In the genomic region with DNA sequence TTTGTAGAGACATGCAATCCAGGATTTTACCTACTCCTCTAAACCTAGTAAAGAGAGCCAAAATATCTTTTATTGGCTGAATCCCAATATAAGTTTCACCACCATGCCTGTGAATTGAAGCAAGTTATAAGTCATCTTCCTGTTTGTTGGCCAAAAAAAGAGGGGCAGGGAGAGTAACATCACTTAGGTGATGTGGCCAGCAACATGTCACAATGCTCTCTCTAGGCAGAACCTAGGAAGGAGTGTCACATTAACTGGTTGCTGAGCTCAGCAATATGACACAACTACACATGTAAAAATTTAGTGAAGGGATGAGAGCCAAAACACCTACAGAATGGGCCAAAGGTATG, we compare ENCODE assay signal across 24 cellular contexts.
A peak's percentile ranks its signal among the peaks of the same experiment; 100 is the strongest.
DNase-seq lines count a peak whose midpoint lies in the region; ATAC-seq and TF ChIP-seq lines count a peak whose summit lies in the region.
"Had no signal": no experiment of that assay in that cellular context is flagged by ENCODE, and none has a peak within 500 bp of the region (broad histone marks: within the 10 kb centered on the region; RNA-seq: fewer than 3 reads in every experiment).

No MANE protein-coding gene starts in this region.

- H3K27me3 ChIP-seq in GM23248 (replicated peaks; ENCODE audit: insufficient read depth) (no peaks in the 10 kb centered on the region), RWPE2 (ENCODE audit: insufficient read depth, poor library complexity, severe bottlenecking) (no peaks in the 10 kb centered on the region), gastroesophageal sphincter (no peaks in the 10 kb centered on the region)
- H3K27me3 ChIP-seq: BLaER1 treated with 17β-estradiol and CSF1 and Interleukin-3, amounts not matched to agents 10 nM and 100 nM had no signal

- ATAC-seq in RWPE2 (ENCODE audit: low read depth) (no peak), gastroesophageal sphincter (no peak)
- peak; percentile 49 for ATAC-seq in stimulated activated effector memory CD8-positive, alpha-beta T cell treated with anti-CD3 and anti-CD28 coated beads, Interleukin-12 subunit alpha, Interleukin-12 subunit beta, amount 100 ng/mL, for 72 hours
- ATAC-seq: HCT116, HepG2 had no signal

- H3K27ac Mint-ChIP-seq in stimulated activated effector memory CD8-positive, alpha-beta T cell treated with anti-CD3 and anti-CD28 coated beads, Interleukin-12 subunit alpha, Interleukin-12 subunit beta, amount 100 ng/mL, for 72 hours: no peak overlapping the region
- H3K27ac Mint-ChIP-seq: CD4-positive, alpha-beta memory T cell had no signal

- H3K36me3 ChIP-seq in GM23248 (ENCODE audit: low read depth) (no peaks in the 10 kb centered on the region), RWPE2 (ENCODE audit: low read depth) (no peaks in the 10 kb centered on the region), gastroesophageal sphincter (no peaks in the 10 kb centered on the region)
- H3K36me3 ChIP-seq: BLaER1 treated with 17β-estradiol and CSF1 and Interleukin-3, amounts not matched to agents 10 nM and 100 nM had no signal

- H3K4me3 Mint-ChIP-seq in stimulated activated effector memory CD8-positive, alpha-beta T cell treated with anti-CD3 and anti-CD28 coated beads, Interleukin-12 subunit alpha, Interleukin-12 subunit beta, amount 100 ng/mL, for 72 hours: no peak overlapping the region
- H3K4me3 Mint-ChIP-seq: CD4-positive, alpha-beta memory T cell had no signal

- H3K9me3 ChIP-seq in GM23248 (ENCODE audit: low read depth): no peaks in the 10 kb centered on the region
- H3K9me3 ChIP-seq in RWPE2 (ENCODE audit: severe bottlenecking): no peaks in the 10 kb centered on the region
- H3K9me3 ChIP-seq in gastroesophageal sphincter: no peaks in the 10 kb centered on the region
- H3K9me3 ChIP-seq: BLaER1 treated with 17β-estradiol and CSF1 and Interleukin-3, amounts not matched to agents 10 nM and 100 nM; Caco-2 had no signal

- no peak for TF ChIP-seq EP300 in gastroesophageal sphincter (IDR thresholded peaks at IDR 0.05)

- H3K36me3 Mint-ChIP-seq in stimulated activated effector memory CD8-positive, alpha-beta T cell treated with anti-CD3 and anti-CD28 coated beads, Interleukin-12 subunit alpha, Interleukin-12 subunit beta, amount 100 ng/mL, for 72 hours: no peaks in the 10 kb centered on the region
- H3K36me3 Mint-ChIP-seq: CD4-positive, alpha-beta memory T cell had no signal

- TF ChIP-seq CTCF in RWPE2 (IDR thresholded peaks at IDR 0.05; ENCODE audit: poor library complexity, severe bottlenecking) (no peak), gastroesophageal sphincter (IDR thresholded peaks at IDR 0.05) (no peak)

- H3K4me1 Mint-ChIP-seq in stimulated activated effector memory CD8-positive, alpha-beta T cell treated with anti-CD3 and anti-CD28 coated beads, Interleukin-12 subunit alpha, Interleukin-12 subunit beta, amount 100 ng/mL, for 72 hours: no peaks in the 10 kb centered on the region
- H3K4me1 Mint-ChIP-seq: CD4-positive, alpha-beta memory T cell had no signal

- no peak overlapping the region for H3K4me2 ChIP-seq in GM23248 (ENCODE audit: unreplicated experiment)
- H3K4me2 ChIP-seq: BLaER1 treated with 17β-estradiol and CSF1 and Interleukin-3, amounts not matched to agents 10 nM and 100 nM had no signal

- H3K79me2 ChIP-seq in GM23248 (ENCODE audit: insufficient read depth): no peaks in the 10 kb centered on the region

- no peaks in the 10 kb centered on the region for H3K9me2 ChIP-seq in GM23248 (ENCODE audit: insufficient read depth)

- in situ Hi-C loops in GM23248 (cut with MboI): no loop called here

- peak; percentile 58 for DNase-seq in GM23248
- DNase-seq in RWPE2 (ENCODE audit: low spot score): no peak
- DNase-seq in epithelial cell of prostate (ENCODE audit: low read depth, low spot score): no peak
- no peak for DNase-seq in stimulated activated effector memory CD8-positive, alpha-beta T cell treated with anti-CD3 and anti-CD28 coated beads, Interleukin-12 subunit alpha, Interleukin-12 subunit beta, amount 100 ng/mL, for 72 hours (ENCODE audit: low spot score in 2 of 2)
- DNase-seq in D341Med (ENCODE audit: low spot score): no peak
- no peak for DNase-seq in NCI-H2107 (lab: John Stamatoyannopoulos, UW)
- DNase-seq: AML-193; Caco-2; CD4-positive, alpha-beta memory T cell; DMS79 treated with DMSO at 0.1 percent for 48 hours; GF-D8; Kasumi-1; NCI-H1105 treated with DMSO at 0.1 percent for 48 hours; NCI-H146; NCI-H1930; NCI-H446; NCI-H524 treated with DMSO at 0.1 percent for 48 hours; NCI-H774; SHP77 treated with DMSO at 0.1 percent for 48 hours had no signal

- no peak overlapping the region for H3K9ac ChIP-seq in GM23248
- H3K9ac ChIP-seq: BLaER1 treated with 17β-estradiol and CSF1 and Interleukin-3, amounts not matched to agents 10 nM and 100 nM had no signal

- H3K4me3 ChIP-seq in GM23248 (no peak overlapping the region), RWPE2 (ENCODE audit: severe bottlenecking) (no peak overlapping the region), gastroesophageal sphincter (no peak overlapping the region)
- H3K4me3 ChIP-seq: BLaER1 treated with 17β-estradiol and CSF1 and Interleukin-3, amounts not matched to agents 10 nM and 100 nM had no signal

- H3F3A ChIP-seq in GM23248 (ENCODE audit: insufficient read depth): no peaks in the 10 kb centered on the region

- H3K27ac ChIP-seq in GM23248: peak overlapping the region; percentile 72
- H3K27ac ChIP-seq in RWPE2 (ENCODE audit: poor library complexity, severe bottlenecking): peak overlapping the region; percentile 68
- peak overlapping the region; percentile 76 for H3K27ac ChIP-seq in epithelial cell of prostate
- no peak overlapping the region for H3K27ac ChIP-seq in gastroesophageal sphincter
- H3K27ac ChIP-seq: BLaER1 treated with 17β-estradiol and CSF1 and Interleukin-3, amounts not matched to agents 10 nM and 100 nM; RWPE1 had no signal

- H4K20me1 ChIP-seq in GM23248 (ENCODE audit: insufficient read depth): no peaks in the 10 kb centered on the region
- H4K20me1 ChIP-seq: BLaER1 treated with 17β-estradiol and CSF1 and Interleukin-3, amounts not matched to agents 10 nM and 100 nM had no signal

- no peak for TF ChIP-seq POLR2A in gastroesophageal sphincter (IDR thresholded peaks at IDR 0.05)

- no peaks in the 10 kb centered on the region for H3K9me3 Mint-ChIP-seq in stimulated activated effector memory CD8-positive, alpha-beta T cell treated with anti-CD3 and anti-CD28 coated beads, Interleukin-12 subunit alpha, Interleukin-12 subunit beta, amount 100 ng/mL, for 72 hours
- H3K9me3 Mint-ChIP-seq: CD4-positive, alpha-beta memory T cell had no signal

- H2AFZ ChIP-seq in GM23248: no peak overlapping the region

- H3K4me1 ChIP-seq in GM23248 (ENCODE audit: insufficient read depth) (peaks cover 13% of the 10 kb centered on the region), RWPE2 (ENCODE audit: insufficient read depth, poor library complexity, severe bottlenecking) (peaks cover 38% of the 10 kb centered on the region), gastroesophageal sphincter (no peaks in the 10 kb centered on the region)
- H3K4me1 ChIP-seq: BLaER1 treated with 17β-estradiol and CSF1 and Interleukin-3, amounts not matched to agents 10 nM and 100 nM; Caco-2 had no signal

Comparison
In these comparisons a context has a peak if more than half of its experiments do, and no peak if none do; other contexts are left out.
1. H3K27ac ChIP-seq: peak in GM23248 (single experiment), RWPE2 (single experiment) and epithelial cell of prostate (single experiment); none in gastroesophageal sphincter (0 of 4).